24 cellular contexts compared by ENCODE assay signal in the genomic region with DNA sequence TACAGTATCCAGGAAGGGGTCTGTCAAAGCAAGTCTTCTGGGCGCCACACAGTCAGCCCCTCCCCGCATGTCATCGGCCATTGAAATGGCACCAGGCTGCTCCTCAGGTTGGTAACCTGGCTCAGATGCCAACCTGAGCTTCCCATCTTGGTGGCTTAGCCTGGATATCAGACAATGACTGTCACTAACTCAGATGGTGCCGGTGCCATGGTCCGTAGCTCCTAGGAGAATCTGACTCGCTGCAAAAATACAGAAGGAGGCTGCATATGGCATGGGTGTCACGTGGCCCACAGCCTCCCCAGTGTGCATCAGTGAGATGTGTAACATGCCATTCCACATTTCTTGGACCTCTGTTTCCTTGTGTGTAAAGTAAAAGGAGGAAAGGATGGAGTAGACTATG. TPM values are rescaled to one million over a fixed set of nuclear protein-coding genes. Genes with fewer than 3 reads are reported as not detected.
"Had no signal": no experiment of that assay in that cellular context is flagged by ENCODE, and none has a peak within 500 bp of the region (broad histone marks: within the 10 kb centered on the region; RNA-seq: fewer than 3 reads in every experiment).

No MANE protein-coding gene starts in this region.

- H3K79me2 ChIP-seq: parathyroid adenoma had no signal

- H3K4me1 ChIP-seq: foreskin keratinocyte, gastroesophageal sphincter, sigmoid colon, uterus had no signal

- H3K9ac ChIP-seq: neural progenitor cell, parathyroid adenoma had no signal

- DNase-seq: dermis blood vessel endothelial cell; effector memory CD4-positive, alpha-beta T cell; foreskin keratinocyte; heart right ventricle; hippocampal formation; left cardiac atrium; left ventricle myocardium superior; mesendoderm; midbrain; naive thymus-derived CD4-positive, alpha-beta T cell; sigmoid colon; stimulated activated CD4-positive, alpha-beta T cell treated with anti-CD3 and anti-CD28 coated beads, Interleukin-2, amount 100 ng/mL, for 24 hours; stimulated activated CD4-positive, alpha-beta T cell treated with anti-CD3 and anti-CD28 coated beads, Interleukin-4, amount 100 ng/mL, for 24 hours; stimulated activated naive CD8-positive, alpha-beta T cell treated with anti-CD3 and anti-CD28 coated beads, Interleukin-15, Interleukin-2, amounts not matched to agents 100 U/mL and 50 U/mL, for 24 hours; trophoblast cell; uterus had no signal

- H3K9me3 ChIP-seq: esophagus muscularis mucosa, gastroesophageal sphincter, heart right ventricle, sigmoid colon, uterus had no signal

- H3K4me3 ChIP-seq: coronary artery, esophagus muscularis mucosa, gastroesophageal sphincter, neural progenitor cell, sigmoid colon, uterus had no signal

- H3K27ac ChIP-seq: coronary artery, esophagus muscularis mucosa, foreskin keratinocyte, gastroesophageal sphincter, neural progenitor cell, parathyroid adenoma had no signal

- FAIRE-seq: endothelial cell of umbilical vein, islet of Langerhans had no signal

- H3K27me3 ChIP-seq: esophagus muscularis mucosa, foreskin keratinocyte, gastroesophageal sphincter, heart right ventricle, neural progenitor cell, sigmoid colon, uterus had no signal

- H3K36me3 ChIP-seq: esophagus muscularis mucosa, gastroesophageal sphincter, heart right ventricle, neural progenitor cell, sigmoid colon, uterus had no signal

- H3K4me2 ChIP-seq: neural progenitor cell had no signal

- ATAC-seq: foreskin keratinocyte; gastroesophageal sphincter; heart right ventricle; left cardiac atrium; left ventricle myocardium superior; naive thymus-derived CD4-positive, alpha-beta T cell; stimulated activated memory B cell treated with anti-CD40 and anti-IgM and Interleukin-4, amounts not matched to agents 10 μg/mL and 1 μg/mL and 100 μg/mL, for 72 hours; stimulated activated naive CD8-positive, alpha-beta T cell treated with anti-CD3 and anti-CD28 coated beads, Interleukin-15, Interleukin-2, amounts not matched to agents 100 U/mL and 50 U/mL, for 24 hours had no signal

RNA-seq across cellular contexts. Expression of gene NOSTRIN, which starts 3.2 kb away (rescaled TPM):
- total RNA-seq: foreskin keratinocyte had no signal
